Comparison of ENCODE assay signal across 20 cellular contexts in genomic region chr1:12784729-12785128, GRCh38. TPM values are rescaled to one million over a fixed set of nuclear protein-coding genes. Genes with fewer than 3 reads are reported as not detected.
"Had no signal": no experiment of that assay in that cellular context is flagged by ENCODE, and none has a peak within 500 bp of the region (broad histone marks: within the 10 kb centered on the region; RNA-seq: fewer than 3 reads in every experiment).

No MANE protein-coding gene starts in this region.

RNA-seq across cellular contexts. Expression of gene PRAMEF1, which starts 6.5 kb away (rescaled TPM):
- total RNA-seq: colonic mucosa, dermis blood vessel endothelial cell, endothelial cell of umbilical vein, fibroblast of lung, gastroesophageal sphincter, kidney, left cardiac atrium, left ventricle myocardium inferior, lower lobe of right lung, mucosa of descending colon, natural killer cell, neural crest cell, ovary, posterior vena cava, right cardiac atrium, suprapubic skin, thyroid gland had no signal
- polyA plus RNA-seq: endothelial cell of umbilical vein, esophagus, fibroblast of lung, immature natural killer cell, ovary, right cardiac atrium, small intestine had no signal

RNA-seq across cellular contexts. Expression of gene PRAMEF12, which starts 11.2 kb away (rescaled TPM):
- total RNA-seq: colonic mucosa, dermis blood vessel endothelial cell, endothelial cell of umbilical vein, fibroblast of lung, gastroesophageal sphincter, kidney, left cardiac atrium, left ventricle myocardium inferior, lower lobe of right lung, mucosa of descending colon, natural killer cell, neural crest cell, ovary, posterior vena cava, right cardiac atrium, suprapubic skin, thyroid gland had no signal
- polyA plus RNA-seq: endothelial cell of umbilical vein, esophagus, fibroblast of lung, immature natural killer cell, ovary, right cardiac atrium, small intestine had no signal

RNA-seq across cellular contexts. Expression of gene CFAP107, which starts 38.7 kb away (rescaled TPM):
- total RNA-seq: colonic mucosa, dermis blood vessel endothelial cell, endothelial cell of umbilical vein, fibroblast of lung, gastroesophageal sphincter, kidney, left cardiac atrium, left ventricle myocardium inferior, mucosa of descending colon, natural killer cell, neural crest cell, posterior vena cava, right cardiac atrium, thyroid gland had no signal
- polyA plus RNA-seq: endothelial cell of umbilical vein, esophagus, fibroblast of lung, immature natural killer cell, ovary, right cardiac atrium, small intestine had no signal

RNA-seq across cellular contexts. Expression of gene PRAMEF11, which starts 46.5 kb away (rescaled TPM):
- total RNA-seq: colonic mucosa, dermis blood vessel endothelial cell, endothelial cell of umbilical vein, fibroblast of lung, gastroesophageal sphincter, kidney, left cardiac atrium, left ventricle myocardium inferior, lower lobe of right lung, mucosa of descending colon, natural killer cell, neural crest cell, ovary, posterior vena cava, right cardiac atrium, suprapubic skin, thyroid gland had no signal
- polyA plus RNA-seq: endothelial cell of umbilical vein, esophagus, fibroblast of lung, immature natural killer cell, ovary, right cardiac atrium, small intestine had no signal
